In genomic region chr11:68106165-68106940, GRCh38 we compare ENCODE assay signal across 1 cellular context.
TF ChIP-seq lines count a peak whose summit lies in the region.

No MANE protein-coding gene starts in this region.

TF ChIP-seq in HEK293, 187 proteins besides CTCF, POLR2A, EP300 and RAD21 (continued from another document):
- TF ChIP-seq, protein P1, sequence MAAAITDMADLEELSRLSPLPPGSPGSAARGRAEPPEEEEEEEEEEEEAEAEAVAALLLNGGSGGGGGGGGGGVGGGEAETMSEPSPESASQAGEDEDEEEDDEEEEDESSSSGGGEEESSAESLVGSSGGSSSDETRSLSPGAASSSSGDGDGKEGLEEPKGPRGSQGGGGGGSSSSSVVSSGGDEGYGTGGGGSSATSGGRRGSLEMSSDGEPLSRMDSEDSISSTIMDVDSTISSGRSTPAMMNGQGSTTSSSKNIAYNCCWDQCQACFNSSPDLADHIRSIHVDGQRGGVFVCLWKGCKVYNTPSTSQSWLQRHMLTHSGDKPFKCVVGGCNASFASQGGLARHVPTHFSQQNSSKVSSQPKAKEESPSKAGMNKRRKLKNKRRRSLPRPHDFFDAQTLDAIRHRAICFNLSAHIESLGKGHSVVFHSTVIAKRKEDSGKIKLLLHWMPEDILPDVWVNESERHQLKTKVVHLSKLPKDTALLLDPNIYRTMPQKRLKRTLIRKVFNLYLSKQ (tag by site-specific recombination; IDR thresholded peaks at IDR 0.05; ENCODE audit: borderline replicate concordance) = no peak
- TF ChIP-seq ZBTB21 (tag by site-specific recombination; IDR thresholded peaks at IDR 0.05) (0 out of 2 replicates have a peak, but pooled peaks have one; percentile 13), ZBTB17 (tag by site-specific recombination; IDR thresholded peaks at IDR 0.05) (peak; percentile 71; the same call in 1 of the 2 replicates), ZNF664 (tag by site-specific recombination; IDR thresholded peaks at IDR 0.05) (peak; percentile 100), ZNF18 (tag by site-specific recombination; IDR thresholded peaks at IDR 0.05) (peak; percentile 60; the same call in 1 of the 2 replicates), ZNF26 (tag by site-specific recombination; IDR thresholded peaks at IDR 0.05) (no peak), ZNF776 (tag by site-specific recombination; IDR thresholded peaks at IDR 0.05; ENCODE audit: borderline replicate concordance) (no peak), ZNF280D (tag by site-specific recombination; IDR thresholded peaks at IDR 0.05) (no peak), RBAK (tag by site-specific recombination; IDR thresholded peaks at IDR 0.05) (no peak), ZNF19 (tag by site-specific recombination; IDR thresholded peaks at IDR 0.05; ENCODE audit: low read depth) (no peak), ZNF626 (tag by site-specific recombination; IDR thresholded peaks at IDR 0.05) (no peak), ZNF391 (tag by site-specific recombination; IDR thresholded peaks at IDR 0.05; ENCODE audit: borderline replicate concordance, low read depth) (no peak), ZNF521 (tag by site-specific recombination; IDR thresholded peaks at IDR 0.05) (no peak), ZXDB (tag by site-specific recombination; IDR thresholded peaks at IDR 0.05) (0 out of 2 replicates have a peak, but pooled peaks have one; percentile 27), ZNF704 (tag by site-specific recombination; IDR thresholded peaks at IDR 0.05) (no peak), KLF9 (tag by site-specific recombination; IDR thresholded peaks at IDR 0.05; ENCODE audit: low read depth) (no peak), OVOL3 (tag by site-specific recombination; IDR thresholded peaks at IDR 0.05) (no peak), IKZF3 (tag by site-specific recombination; IDR thresholded peaks at IDR 0.05) (no peak), ZNF624 (tag by site-specific recombination; IDR thresholded peaks at IDR 0.05) (no peak), ZNF423 (tag by site-specific recombination; IDR thresholded peaks at IDR 0.05) (no peak), ZNF366 (tag by site-specific recombination; conservative IDR thresholded peaks at IDR 0.05) (0 out of 2 replicates have a peak, but pooled peaks have one; percentile 18), ZNF600 (tag by site-specific recombination; IDR thresholded peaks at IDR 0.05) (peak; percentile 93), PRDM10 (tag by site-specific recombination; IDR thresholded peaks at IDR 0.05) (peak; percentile 62), ZNF223 (tag by site-specific recombination; IDR thresholded peaks at IDR 0.05) (no peak)
- TF ChIP-seq, protein P2, sequence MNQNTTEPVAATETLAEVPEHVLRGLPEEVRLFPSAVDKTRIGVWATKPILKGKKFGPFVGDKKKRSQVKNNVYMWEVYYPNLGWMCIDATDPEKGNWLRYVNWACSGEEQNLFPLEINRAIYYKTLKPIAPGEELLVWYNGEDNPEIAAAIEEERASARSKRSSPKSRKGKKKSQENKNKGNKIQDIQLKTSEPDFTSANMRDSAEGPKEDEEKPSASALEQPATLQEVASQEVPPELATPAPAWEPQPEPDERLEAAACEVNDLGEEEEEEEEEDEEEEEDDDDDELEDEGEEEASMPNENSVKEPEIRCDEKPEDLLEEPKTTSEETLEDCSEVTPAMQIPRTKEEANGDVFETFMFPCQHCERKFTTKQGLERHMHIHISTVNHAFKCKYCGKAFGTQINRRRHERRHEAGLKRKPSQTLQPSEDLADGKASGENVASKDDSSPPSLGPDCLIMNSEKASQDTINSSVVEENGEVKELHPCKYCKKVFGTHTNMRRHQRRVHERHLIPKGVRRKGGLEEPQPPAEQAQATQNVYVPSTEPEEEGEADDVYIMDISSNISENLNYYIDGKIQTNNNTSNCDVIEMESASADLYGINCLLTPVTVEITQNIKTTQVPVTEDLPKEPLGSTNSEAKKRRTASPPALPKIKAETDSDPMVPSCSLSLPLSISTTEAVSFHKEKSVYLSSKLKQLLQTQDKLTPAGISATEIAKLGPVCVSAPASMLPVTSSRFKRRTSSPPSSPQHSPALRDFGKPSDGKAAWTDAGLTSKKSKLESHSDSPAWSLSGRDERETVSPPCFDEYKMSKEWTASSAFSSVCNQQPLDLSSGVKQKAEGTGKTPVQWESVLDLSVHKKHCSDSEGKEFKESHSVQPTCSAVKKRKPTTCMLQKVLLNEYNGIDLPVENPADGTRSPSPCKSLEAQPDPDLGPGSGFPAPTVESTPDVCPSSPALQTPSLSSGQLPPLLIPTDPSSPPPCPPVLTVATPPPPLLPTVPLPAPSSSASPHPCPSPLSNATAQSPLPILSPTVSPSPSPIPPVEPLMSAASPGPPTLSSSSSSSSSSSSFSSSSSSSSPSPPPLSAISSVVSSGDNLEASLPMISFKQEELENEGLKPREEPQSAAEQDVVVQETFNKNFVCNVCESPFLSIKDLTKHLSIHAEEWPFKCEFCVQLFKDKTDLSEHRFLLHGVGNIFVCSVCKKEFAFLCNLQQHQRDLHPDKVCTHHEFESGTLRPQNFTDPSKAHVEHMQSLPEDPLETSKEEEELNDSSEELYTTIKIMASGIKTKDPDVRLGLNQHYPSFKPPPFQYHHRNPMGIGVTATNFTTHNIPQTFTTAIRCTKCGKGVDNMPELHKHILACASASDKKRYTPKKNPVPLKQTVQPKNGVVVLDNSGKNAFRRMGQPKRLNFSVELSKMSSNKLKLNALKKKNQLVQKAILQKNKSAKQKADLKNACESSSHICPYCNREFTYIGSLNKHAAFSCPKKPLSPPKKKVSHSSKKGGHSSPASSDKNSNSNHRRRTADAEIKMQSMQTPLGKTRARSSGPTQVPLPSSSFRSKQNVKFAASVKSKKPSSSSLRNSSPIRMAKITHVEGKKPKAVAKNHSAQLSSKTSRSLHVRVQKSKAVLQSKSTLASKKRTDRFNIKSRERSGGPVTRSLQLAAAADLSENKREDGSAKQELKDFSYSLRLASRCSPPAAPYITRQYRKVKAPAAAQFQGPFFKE (tag by site-specific recombination; IDR thresholded peaks at IDR 0.05; ENCODE audit: borderline replicate concordance) = no peak
- TF ChIP-seq, protein P3, sequence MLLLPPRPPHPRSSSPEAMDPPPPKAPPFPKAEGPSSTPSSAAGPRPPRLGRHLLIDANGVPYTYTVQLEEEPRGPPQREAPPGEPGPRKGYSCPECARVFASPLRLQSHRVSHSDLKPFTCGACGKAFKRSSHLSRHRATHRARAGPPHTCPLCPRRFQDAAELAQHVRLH (tag by site-specific recombination; IDR thresholded peaks at IDR 0.05) = no peak
- TF ChIP-seq, protein P4, sequence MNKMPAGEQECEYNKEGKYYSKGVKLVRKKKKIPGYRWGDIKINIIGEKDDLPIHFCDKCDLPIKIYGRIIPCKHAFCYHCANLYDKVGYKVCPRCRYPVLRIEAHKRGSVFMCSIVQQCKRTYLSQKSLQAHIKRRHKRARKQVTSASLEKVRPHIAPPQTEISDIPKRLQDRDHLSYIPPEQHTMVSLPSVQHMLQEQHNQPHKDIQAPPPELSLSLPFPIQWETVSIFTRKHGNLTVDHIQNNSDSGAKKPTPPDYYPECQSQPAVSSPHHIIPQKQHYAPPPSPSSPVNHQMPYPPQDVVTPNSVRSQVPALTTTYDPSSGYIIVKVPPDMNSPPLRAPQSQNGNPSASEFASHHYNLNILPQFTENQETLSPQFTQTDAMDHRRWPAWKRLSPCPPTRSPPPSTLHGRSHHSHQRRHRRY (tag by site-specific recombination; IDR thresholded peaks at IDR 0.05) = no peak
